ENCODE assay signal across 26 cellular contexts in the genomic region with DNA sequence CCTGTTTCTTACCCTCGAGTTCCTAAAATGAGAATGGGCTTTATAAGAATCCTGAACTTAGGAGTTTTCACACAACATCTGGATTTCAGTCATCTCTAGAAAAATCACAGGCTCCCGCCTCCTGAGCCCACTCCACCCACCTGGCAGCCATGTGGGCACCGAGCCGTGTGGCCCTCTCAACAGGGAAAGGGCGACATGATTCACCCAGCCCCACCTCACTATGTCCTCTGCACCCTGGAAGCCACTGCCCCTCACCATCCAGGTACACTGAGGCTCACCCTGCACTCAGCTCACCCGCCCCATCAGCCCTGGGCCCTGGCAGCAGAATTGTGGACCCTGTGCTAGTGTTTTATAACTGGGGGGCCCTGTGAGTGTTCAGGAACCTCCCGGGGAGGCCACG.
"Had no signal": no experiment of that assay in that cellular context is flagged by ENCODE, and none has a peak within 500 bp of the region (broad histone marks: within the 10 kb centered on the region; RNA-seq: fewer than 3 reads in every experiment).

No MANE protein-coding gene starts in this region.

- H3K4me3 ChIP-seq: lower lobe of right lung, neural progenitor cell, ovary, prostate gland, skin epidermis, suprapubic skin, thoracic aorta, tibial artery, vagina had no signal

- FAIRE-seq: keratinocyte had no signal

- H3K4me1 ChIP-seq: neural progenitor cell, prostate gland had no signal

- H3K4me2 ChIP-seq: neural progenitor cell had no signal

- H3K9me3 ChIP-seq: lower lobe of right lung, ovary, prostate gland, suprapubic skin, thoracic aorta, tibial artery, vagina had no signal

- H3K9ac ChIP-seq: neural progenitor cell had no signal

- H3K27ac ChIP-seq: lower lobe of right lung, neural progenitor cell, ovary, prostate gland, skin epidermis, suprapubic skin, thoracic aorta, tibial artery, vagina had no signal

- DNase-seq: hippocampal formation; kidney glomerular epithelial cell; left cardiac atrium; left ventricle myocardium superior; lower lobe of right lung; mammary epithelial cell; mesenchymal stem cell; naive B cell; natural killer cell; nephron progenitor cell; ovary; retina; right cardiac atrium; stimulated activated CD4-positive, alpha-beta T cell treated with anti-CD3 and anti-CD28 coated beads, Interleukin-12 subunit alpha, Interleukin-12 subunit beta, amount 100 ng/mL, for 4 hours; stimulated activated CD4-positive, alpha-beta T cell treated with anti-CD3 and anti-CD28 coated beads, Interleukin-15, amount 100 ng/mL, for 24 hours; stimulated activated CD4-positive, alpha-beta T cell treated with anti-CD3 and anti-CD28 coated beads, Interleukin-2, amount 100 ng/mL, for 24 hours; stimulated activated CD4-positive, alpha-beta T cell treated with anti-CD3 and anti-CD28 coated beads, Interleukin-4, amount 100 ng/mL, for 24 hours; stimulated activated naive CD4-positive, alpha-beta T cell; tibial artery had no signal

- H3K36me3 ChIP-seq: lower lobe of right lung, neural progenitor cell, ovary, prostate gland, suprapubic skin, thoracic aorta, tibial artery, vagina had no signal

- H3K27me3 ChIP-seq: ovary, vagina had no signal

- H2AFZ ChIP-seq: neural progenitor cell had no signal
